Comparison of ENCODE assay signal across 19 cellular contexts in genomic region chr21:42200906-42201614, GRCh38. TPM values are rescaled to one million over a fixed set of nuclear protein-coding genes. Genes with fewer than 3 reads are reported as not detected.
A peak's percentile ranks its signal among the peaks of the same experiment; 100 is the strongest.
DNase-seq lines count a peak whose midpoint lies in the region; ATAC-seq and TF ChIP-seq lines count a peak whose summit lies in the region.
"Had no signal": no experiment of that assay in that cellular context is flagged by ENCODE, and none has a peak within 500 bp of the region (broad histone marks: within the 10 kb centered on the region; RNA-seq: fewer than 3 reads in every experiment).

No MANE protein-coding gene starts in this region.

- peaks cover 32 to 70% (median 52%) of the 10 kb centered on the region in 10 experiments for H3K4me1 ChIP-seq in BLaER1 treated with 17β-estradiol and CSF1 and Interleukin-3, amounts not matched to agents 10 nM and 100 nM
- H3K4me1 ChIP-seq in CD4-positive, alpha-beta memory T cell (ENCODE audit: insufficient read depth, low read length), result peaks cover 36% of the 10 kb centered on the region

- peaks cover 0 to 9% (median 0%) of the 10 kb centered on the region in 11 experiments; a peak in 7 of 22 replicates for H3K9me3 ChIP-seq in BLaER1 treated with 17β-estradiol and CSF1 and Interleukin-3, amounts not matched to agents 10 nM and 100 nM (replicated peaks in 1 of 11)
- H3K9me3 ChIP-seq in CD4-positive, alpha-beta memory T cell (ENCODE audit: control insufficient read depth in 1 of 2, low read length in 2 of 2), result no peaks in the 10 kb centered on the region
- H3K9me3 ChIP-seq: body of pancreas, pancreas, right lobe of liver had no signal

- H3K36me3 Mint-ChIP-seq in CD4-positive, alpha-beta memory T cell, result no peaks in the 10 kb centered on the region
- H3K36me3 Mint-ChIP-seq in T-cell (no peaks in the 10 kb centered on the region), immature natural killer cell (no peaks in the 10 kb centered on the region)

- no peaks in the 10 kb centered on the region for H3K27me3 ChIP-seq in BLaER1 treated with 17β-estradiol and CSF1 and Interleukin-3, amounts not matched to agents 10 nM and 100 nM
- no peaks in the 10 kb centered on the region for H3K27me3 ChIP-seq in CD4-positive, alpha-beta memory T cell (ENCODE audit: insufficient read depth, low read length)
- H3K27me3 ChIP-seq: body of pancreas, MG63, pancreas, right lobe of liver had no signal

- H3K9me3 Mint-ChIP-seq in CD4-positive, alpha-beta memory T cell, result no peaks in the 10 kb centered on the region
- H3K9me3 Mint-ChIP-seq in T-cell (no peaks in the 10 kb centered on the region), immature natural killer cell (no peaks in the 10 kb centered on the region)
- H3K9me3 Mint-ChIP-seq: activated CD4-positive, alpha-beta T cell treated with anti-CD3 and anti-CD28 coated beads, Interleukin-2, amount 10 ng/mL, durations not matched to agents 7 days and 5 days; activated naive CD8-positive, alpha-beta T cell treated with anti-CD3 and anti-CD28 coated beads, Interleukin-2, amount 10 ng/mL, durations not matched to agents 7 days and 5 days; stimulated activated effector memory CD8-positive, alpha-beta T cell treated with anti-CD3 and anti-CD28 coated beads, Interleukin-12 subunit alpha, Interleukin-12 subunit beta, amount 100 ng/mL, for 72 hours had no signal

- H3K4me3 Mint-ChIP-seq in CD4-positive, alpha-beta memory T cell, result peak overlapping the region in 4 of 8 donors; percentile 33 to 66 (median 34)
- H3K4me3 Mint-ChIP-seq in T-cell (peak overlapping the region in 1 of 3 donors; percentile 54), immature natural killer cell (peak overlapping the region in 3 of 5 donors; percentile 38 to 56 (median 41))
- H3K4me3 Mint-ChIP-seq: activated CD4-positive, alpha-beta T cell treated with anti-CD3 and anti-CD28 coated beads, Interleukin-2, amount 10 ng/mL, durations not matched to agents 7 days and 5 days; activated naive CD8-positive, alpha-beta T cell treated with anti-CD3 and anti-CD28 coated beads, Interleukin-2, amount 10 ng/mL, durations not matched to agents 7 days and 5 days; stimulated activated effector memory CD8-positive, alpha-beta T cell treated with anti-CD3 and anti-CD28 coated beads, Interleukin-12 subunit alpha, Interleukin-12 subunit beta, amount 100 ng/mL, for 72 hours had no signal

- H3K27ac ChIP-seq in BLaER1 treated with 17β-estradiol and CSF1 and Interleukin-3, amounts not matched to agents 10 nM and 100 nM, result peak overlapping the region in 9 of 11 experiments; percentile 25 to 97 (median 39); a peak in 16 of 22 replicates
- H3K27ac ChIP-seq in CD4-positive, alpha-beta memory T cell (ENCODE audit: low read depth, low read length), result no peak overlapping the region
- H3K27ac ChIP-seq: body of pancreas, pancreas, right lobe of liver had no signal

- H3K4me3 ChIP-seq in BLaER1 treated with 17β-estradiol and CSF1 and Interleukin-3, amounts not matched to agents 10 nM and 100 nM, result no peak overlapping the region
- no peak overlapping the region for H3K4me3 ChIP-seq in CD4-positive, alpha-beta memory T cell (ENCODE audit: low read length in 2 of 2)
- H3K4me3 ChIP-seq in foreskin fibroblast (ENCODE audit: low read depth in 1 of 2, low read length in 2 of 2), result no peak overlapping the region
- H3K4me3 ChIP-seq: body of pancreas, lung, MG63, pancreas, right lobe of liver had no signal

- TF ChIP-seq CTCF in foreskin fibroblast (IDR thresholded peaks at IDR 0.05; ENCODE audit: low read depth, low read length), result no peak

- ATAC-seq in T-cell (replicated peaks in 1 of 4), result peak in 3 of 4 experiments; percentile 22 to 81 (median 35)
- no peak for ATAC-seq in HG03280 (IDR thresholded peaks at IDR 0.05; ENCODE audit: unreplicated experiment)
- ATAC-seq: body of pancreas; stimulated activated effector memory CD8-positive, alpha-beta T cell treated with anti-CD3 and anti-CD28 coated beads, Interleukin-12 subunit alpha, Interleukin-12 subunit beta, amount 100 ng/mL, for 72 hours had no signal

- H3K9ac ChIP-seq in BLaER1 treated with 17β-estradiol and CSF1 and Interleukin-3, amounts not matched to agents 10 nM and 100 nM, result peak overlapping the region in 2 of 11 experiments; percentile 9 to 27; a peak in 1 of 22 replicates

- peak overlapping the region; percentile 6 to 85 (median 61) for H3K27ac Mint-ChIP-seq in CD4-positive, alpha-beta memory T cell
- peak overlapping the region; percentile 43 to 74 for H3K27ac Mint-ChIP-seq in T-cell
- peak overlapping the region in 2 of 6 donors; percentile 59 to 71 for H3K27ac Mint-ChIP-seq in immature natural killer cell
- H3K27ac Mint-ChIP-seq: activated CD4-positive, alpha-beta T cell treated with anti-CD3 and anti-CD28 coated beads, Interleukin-2, amount 10 ng/mL, durations not matched to agents 7 days and 5 days; activated naive CD8-positive, alpha-beta T cell treated with anti-CD3 and anti-CD28 coated beads, Interleukin-2, amount 10 ng/mL, durations not matched to agents 7 days and 5 days; stimulated activated effector memory CD8-positive, alpha-beta T cell treated with anti-CD3 and anti-CD28 coated beads, Interleukin-12 subunit alpha, Interleukin-12 subunit beta, amount 100 ng/mL, for 72 hours had no signal

- no peaks in the 10 kb centered on the region for H3K27me3 Mint-ChIP-seq in CD4-positive, alpha-beta memory T cell
- H3K27me3 Mint-ChIP-seq in T-cell, result no peaks in the 10 kb centered on the region
- H3K27me3 Mint-ChIP-seq in immature natural killer cell (ENCODE audit: low read depth in 3 of 3), result peaks cover 0 to 9% (median 2%) of the 10 kb centered on the region in 3 donors

- no peaks in the 10 kb centered on the region for H4K20me1 ChIP-seq in BLaER1 treated with 17β-estradiol and CSF1 and Interleukin-3, amounts not matched to agents 10 nM and 100 nM

- H3K36me3 ChIP-seq in BLaER1 treated with 17β-estradiol and CSF1 and Interleukin-3, amounts not matched to agents 10 nM and 100 nM, result no peaks in the 10 kb centered on the region
- no peaks in the 10 kb centered on the region for H3K36me3 ChIP-seq in CD4-positive, alpha-beta memory T cell (ENCODE audit: insufficient read depth, low read length)
- H3K36me3 ChIP-seq: MG63, pancreas, right lobe of liver had no signal

- CTCF ChIA-PET in CD4-positive, alpha-beta memory T cell (lab: Charles Lee; ENCODE audit: partially characterized antibody), result interaction anchor here (0.9 to 1.4 kb wide), 3 partner anchors 12 to 58 kb away, joined by 3 to 5 read pairs (median 5); no protein-coding TSS in a partner anchor
- CTCF ChIA-PET in T-cell (lab: Charles Lee), result interaction anchor here in 1 of 2 donors (0.8 to 1.9 kb wide), 5 partner anchors 13 to 68 kb away, joined by 3 to 10 read pairs (median 8); no protein-coding TSS in a partner anchor

- peak in 3 of 5 donors; percentile 22 to 32 (median 26) for DNase-seq in CD4-positive, alpha-beta memory T cell
- DNase-seq in T-cell, result peak in 16 of 34 experiments; percentile 10 to 70 (median 28)
- peak; percentile 29 to 46 (median 31) for DNase-seq in immature natural killer cell
- DNase-seq in foreskin fibroblast, result no peak
- DNase-seq in H4 (ENCODE audit: low spot score), result no peak
- DNase-seq: activated CD4-positive, alpha-beta T cell treated with anti-CD3 and anti-CD28 coated beads, Interleukin-2, amount 10 ng/mL, durations not matched to agents 7 days and 5 days; activated naive CD8-positive, alpha-beta T cell treated with anti-CD3 and anti-CD28 coated beads, Interleukin-2, amount 10 ng/mL, durations not matched to agents 7 days and 5 days; activated T-cell treated with anti-CD3 and anti-CD28 coated beads, Interleukin-2, amount 50 U/mL, for 1 hour; H7; MG63; NCI-H1694 treated with DMSO at 0.1 percent for 48 hours; NCI-H446; pancreas; right lobe of liver had no signal

- H3K4me1 Mint-ChIP-seq in CD4-positive, alpha-beta memory T cell, result peaks cover 24 to 54% (median 38%) of the 10 kb centered on the region in 4 donors
- peaks cover 48 to 60% (median 54%) of the 10 kb centered on the region in 3 donors for H3K4me1 Mint-ChIP-seq in T-cell
- peaks cover 34 to 37% of the 10 kb centered on the region in 2 donors for H3K4me1 Mint-ChIP-seq in immature natural killer cell

- POLR2A ChIA-PET in CD4-positive, alpha-beta memory T cell (lab: Charles Lee; ENCODE audit: partially characterized antibody), result interaction anchor here (1.2 kb wide), 1 partner anchor 33 kb away, joined by 4 read pairs; no protein-coding TSS in a partner anchor
- POLR2A ChIA-PET in T-cell (lab: Charles Lee), result interaction anchor here (0.6 to 0.9 kb wide), 3 partner anchors 19 to 1505 kb away, joined by 4 to 7 read pairs (median 4); no protein-coding TSS in a partner anchor

- intact Hi-C loops in CD4-positive, alpha-beta memory T cell (cut with micrococcal nuclease), result no loop called here

- H3K4me2 ChIP-seq in BLaER1 treated with 17β-estradiol and CSF1 and Interleukin-3, amounts not matched to agents 10 nM and 100 nM, result peak overlapping the region in 7 of 11 experiments; percentile 41 to 91 (median 79); a peak in 10 of 22 replicates

RNA-seq across cellular contexts. Expression of gene ABCG1, which starts 17.9 kb away (rescaled TPM):
- total RNA-seq in CD4-positive, alpha-beta memory T cell, result 1 to 10 TPM; 1.5 to 2.0 TPM
- polyA plus RNA-seq in CD4-positive, alpha-beta memory T cell, result 10 to 100 TPM; 17.0 to 19.6 TPM
- 10 to 100 TPM in 2 of 5 donors, 1 to 10 TPM in 3; 4.1 to 51.1 (median 6.2) TPM for total RNA-seq in T-cell
- 10 to 100 TPM in 1 of 3 donors, 1 to 10 TPM in 2; 4.3 to 10.9 (median 8.2) TPM for polyA plus RNA-seq in immature natural killer cell
- 7.8 and 9.0 TPM in 2 replicates for total RNA-seq in H4 (2014; rRNA removed; shearing (Covaris generic))

Comparison
In these comparisons a context has a peak if more than half of its experiments do, and no peak if none do; other contexts are left out.
1. DNase-seq: peak in CD4-positive, alpha-beta memory T cell (3 of 5) and immature natural killer cell (3 of 3); none in foreskin fibroblast (0 of 2) and H4 (single experiment).